Comparison of ENCODE assay signal across 8 cellular contexts in the genomic region with DNA sequence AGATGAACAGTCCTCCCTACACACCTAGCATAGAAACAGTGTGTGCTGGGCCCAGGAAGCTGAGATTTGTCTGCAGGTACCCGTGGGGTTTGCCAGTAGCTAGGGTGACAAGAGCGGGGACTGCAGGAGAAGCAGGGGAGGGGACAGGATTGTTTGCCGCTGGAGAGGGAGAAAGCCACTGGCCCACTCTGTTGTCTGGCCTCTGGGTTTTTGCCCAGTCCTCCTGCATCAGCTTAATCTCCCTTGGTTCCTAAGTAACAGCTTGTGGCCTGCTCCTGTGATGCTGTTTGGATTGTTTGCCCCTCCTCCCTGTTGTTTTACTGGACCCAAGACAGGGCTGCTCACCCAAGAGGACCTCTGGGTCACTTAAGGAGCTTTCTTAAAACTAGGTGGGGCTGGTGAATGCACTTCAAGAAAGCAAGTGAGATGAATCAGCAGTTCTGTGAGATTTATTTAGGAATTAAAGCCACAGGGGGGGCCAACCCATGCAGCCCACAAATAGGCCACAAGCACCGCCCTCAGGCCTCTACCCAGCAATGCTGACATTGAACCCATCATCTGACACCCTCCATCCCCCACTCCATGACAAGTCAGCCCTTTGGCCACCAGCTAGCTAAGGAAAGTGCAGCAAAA.
DNase-seq lines count a peak whose midpoint lies in the region; ATAC-seq lines count a peak whose summit lies in the region.

No MANE protein-coding gene starts in this region.

- ATAC-seq in HG03469 (IDR thresholded peaks at IDR 0.05; ENCODE audit: unreplicated experiment) = no peak
- ATAC-seq in GM21723 (IDR thresholded peaks at IDR 0.05; ENCODE audit: unreplicated experiment) = no peak

- H3K27ac ChIP-seq in epithelial cell of prostate = peak overlapping the region; percentile 38

- DNase-seq in GDM1 (lab: John Stamatoyannopoulos, UW) (peak; percentile 44), NCI-H226 (peak; percentile 49), epithelial cell of prostate (ENCODE audit: low read depth, low spot score) (no peak), renal cortical epithelial cell (ENCODE audit: low read depth) (peak; percentile 98), midbrain (lab: John Stamatoyannopoulos, UW) (no peak)
- no peak for DNase-seq in stimulated activated CD4-positive, alpha-beta T cell treated with anti-CD3 and anti-CD28 coated beads, Interleukin-2, amount 100 ng/mL, for 24 hours

Comparison
In these comparisons a context has a peak if more than half of its experiments do, and no peak if none do; other contexts are left out.
1. DNase-seq: peak in GDM1 (single experiment), NCI-H226 (single experiment) and renal cortical epithelial cell (single experiment); none in epithelial cell of prostate (single experiment), stimulated activated CD4-positive, alpha-beta T cell treated with anti-CD3 and anti-CD28 coated beads, Interleukin-2, amount 100 ng/mL, for 24 hours (0 of 2) and midbrain (single experiment).